16 cellular contexts compared by ENCODE assay signal in the genomic region with DNA sequence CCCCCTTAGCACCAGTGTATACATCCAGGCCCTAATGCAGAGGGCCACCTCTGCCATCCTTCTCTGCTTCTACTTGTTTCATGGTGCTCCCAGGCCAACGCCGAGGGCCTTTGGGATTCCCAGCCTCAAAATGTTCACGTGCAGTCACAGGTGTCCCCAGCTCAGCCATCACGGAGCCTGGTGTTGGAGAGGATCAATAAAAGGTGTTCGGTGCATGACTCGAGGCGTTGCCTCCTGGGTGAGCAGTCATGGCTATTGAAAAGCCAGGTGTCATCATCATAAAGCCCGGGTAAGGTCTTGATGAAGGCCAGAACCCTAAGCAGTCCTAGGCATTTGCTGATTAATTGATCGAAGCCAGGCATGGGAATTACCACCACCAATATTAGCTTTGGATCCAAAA.
DNase-seq lines count a peak whose midpoint lies in the region; ATAC-seq and TF ChIP-seq lines count a peak whose summit lies in the region.
"Had no signal": no experiment of that assay in that cellular context is flagged by ENCODE, and none has a peak within 500 bp of the region (broad histone marks: within the 10 kb centered on the region; RNA-seq: fewer than 3 reads in every experiment).

No MANE protein-coding gene starts in this region.

- H3K9me3 ChIP-seq in Panc1 (ENCODE audit: control insufficient read depth, insufficient read depth, low read depth, low read length): no peaks in the 10 kb centered on the region
- no peaks in the 10 kb centered on the region for H3K9me3 ChIP-seq in duodenal mucosa (ENCODE audit: control insufficient read depth in 1 of 2, low read length in 2 of 2)
- H3K9me3 ChIP-seq in mucosa of rectum (ENCODE audit: control insufficient read depth in 2 of 2, low read length in 2 of 2): no peaks in the 10 kb centered on the region
- no peaks in the 10 kb centered on the region for H3K9me3 ChIP-seq in thyroid gland
- no peaks in the 10 kb centered on the region for H3K9me3 ChIP-seq in CD8-positive, alpha-beta T cell (ENCODE audit: low read length)
- H3K9me3 ChIP-seq: Peyer's patch had no signal

- DNase-seq in Panc1 (ENCODE audit: low read depth, low spot score) (no peak), thyroid gland (no peak), HT-29 (ENCODE audit: low spot score) (no peak), AG08395 (ENCODE audit: low spot score) (no peak)
- DNase-seq in CD8-positive, alpha-beta T cell: no peak
- DNase-seq: activated CD4-positive, CD25-positive, alpha-beta regulatory T cell treated with anti-CD3 and anti-CD28 coated beads, Interleukin-2, amount 50 U/mL, for 72 hours; NCI-H187 treated with DMSO at 0.1 percent for 48 hours had no signal

- H3K4me1 ChIP-seq in Panc1 (ENCODE audit: control insufficient read depth, insufficient read depth, low read length) (peaks cover 40% of the 10 kb centered on the region), duodenal mucosa (ENCODE audit: control insufficient read depth in 1 of 2, insufficient read depth in 2 of 2, low read length in 2 of 2) (peaks cover 8 to 9% of the 10 kb centered on the region in 2 donors), mucosa of rectum (ENCODE audit: control insufficient read depth in 2 of 2, insufficient read depth in 2 of 2, low read length in 2 of 2) (peaks cover 0 to 4% of the 10 kb centered on the region in 2 donors), thyroid gland (peaks cover 14 to 36% of the 10 kb centered on the region in 2 donors)
- no peaks in the 10 kb centered on the region for H3K4me1 ChIP-seq in CD8-positive, alpha-beta T cell (ENCODE audit: insufficient read depth, low read length)

- intact Hi-C loops in Panc1 (cut with micrococcal nuclease; ENCODE audit: unreplicated experiment): loop anchor here (5.0 to 10.0 kb wide), 2 partner anchors 117 to 190 kb away; a partner anchor contains a TSS
- intact Hi-C loops in thyroid gland (cut with DNase I): loop anchor here (5.0 kb wide), 1 partner anchor 292 kb away; no protein-coding TSS in a partner anchor
- intact Hi-C loops in CD8-positive, alpha-beta T cell (cut with DNase I, micrococcal nuclease): loop anchor here (2.0 to 5.0 kb wide), 2 partner anchors 418 to 762 kb away; no protein-coding TSS in a partner anchor

- peak; percentile 4 for ATAC-seq in Panc1
- ATAC-seq in CD8-positive, alpha-beta T cell: no peak
- ATAC-seq in GM21515 (IDR thresholded peaks at IDR 0.05; ENCODE audit: unreplicated experiment): no peak

- no peak overlapping the region for H3K4me3 Mint-ChIP-seq in CD8-positive, alpha-beta T cell
- H3K4me3 Mint-ChIP-seq: activated naive CD4-positive, alpha-beta T cell treated with anti-CD3 and anti-CD28 coated beads, Interleukin-2, amount 10 ng/mL, durations not matched to agents 7 days and 5 days; neural progenitor cell had no signal

- CTCF ChIA-PET in Panc1 (lab: Charles Lee): interaction anchor here (0.6 to 1.7 kb wide), 6 partner anchors 18 to 291 kb away, joined by 3 to 13 read pairs (median 8); no protein-coding TSS in a partner anchor
- CTCF ChIA-PET in CD8-positive, alpha-beta T cell (lab: Charles Lee): interaction anchor here (0.9 to 3.4 kb wide), 6 partner anchors 10 to 762 kb away, joined by 3 to 16 read pairs (median 4); no protein-coding TSS in a partner anchor

- no peaks in the 10 kb centered on the region for H3K36me3 Mint-ChIP-seq in CD8-positive, alpha-beta T cell
- H3K36me3 Mint-ChIP-seq: activated naive CD4-positive, alpha-beta T cell treated with anti-CD3 and anti-CD28 coated beads, Interleukin-2, amount 10 ng/mL, durations not matched to agents 7 days and 5 days; CD14-positive monocyte; neural progenitor cell had no signal

- 85 to 89% methylated on average over 9 of the region's 9 CpGs for WGBS in thyroid gland, 2 donors

- POLR2A ChIA-PET in Panc1 (lab: Charles Lee): no interaction called here
- POLR2A ChIA-PET in CD8-positive, alpha-beta T cell (lab: Charles Lee): no interaction called here

- no peaks in the 10 kb centered on the region for H3K9me3 Mint-ChIP-seq in CD8-positive, alpha-beta T cell
- H3K9me3 Mint-ChIP-seq: activated naive CD4-positive, alpha-beta T cell treated with anti-CD3 and anti-CD28 coated beads, Interleukin-2, amount 10 ng/mL, durations not matched to agents 7 days and 5 days; CD14-positive monocyte; neural progenitor cell; T-helper 1 cell treated with Interleukin-12 subunit alpha and Interleukin-12 subunit beta and Interleukin-4 antibody, amounts not matched to agents 30 μg/mL and 1 μg/mL, for 36 hours had no signal

- H3K27me3 ChIP-seq in Panc1 (ENCODE audit: control insufficient read depth, insufficient read depth, low read length) (no peaks in the 10 kb centered on the region), duodenal mucosa (ENCODE audit: control insufficient read depth in 1 of 2, insufficient read depth in 2 of 2, low read length in 2 of 2) (no peaks in the 10 kb centered on the region), mucosa of rectum (ENCODE audit: control insufficient read depth in 2 of 2, insufficient read depth in 2 of 2, low read length in 2 of 2) (no peaks in the 10 kb centered on the region), thyroid gland (no peaks in the 10 kb centered on the region)
- no peaks in the 10 kb centered on the region for H3K27me3 ChIP-seq in CD8-positive, alpha-beta T cell (ENCODE audit: insufficient read depth, low read length)
- H3K27me3 ChIP-seq: cardiac muscle cell, neural progenitor cell, Peyer's patch had no signal

- H3K4me1 Mint-ChIP-seq in CD8-positive, alpha-beta T cell (ENCODE audit: low read depth): peaks cover 5% of the 10 kb centered on the region

- H3K27ac ChIP-seq in Panc1 (ENCODE audit: low read length): peak overlapping the region; percentile 94
- peak overlapping the region; percentile 36 for H3K27ac ChIP-seq in duodenal mucosa (ENCODE audit: low read depth, low read length)
- peak overlapping the region; percentile 5 to 23 for H3K27ac ChIP-seq in mucosa of rectum (ENCODE audit: low read depth in 2 of 2, low read length in 2 of 2)
- H3K27ac ChIP-seq in thyroid gland: peak overlapping the region in 2 of 3 donors; percentile 84
- no peak overlapping the region for H3K27ac ChIP-seq in CD8-positive, alpha-beta T cell (ENCODE audit: low read depth, low read length)
- H3K27ac ChIP-seq: cardiac muscle cell, neural progenitor cell had no signal

- TF ChIP-seq POLR2A in thyroid gland (IDR thresholded peaks at IDR 0.05): no peak

- H3K27me3 Mint-ChIP-seq in CD8-positive, alpha-beta T cell (ENCODE audit: low read depth): peaks cover 13% of the 10 kb centered on the region

- BruUV-seq in Panc1 (replicated peaks; lab: Mats Ljungman, UMichigan): no TSS peak

- H3K4me3 ChIP-seq in Panc1 (ENCODE audit: low read depth in 2 of 2, low read length in 2 of 2): no peak overlapping the region
- no peak overlapping the region for H3K4me3 ChIP-seq in duodenal mucosa (ENCODE audit: low read depth in 1 of 2, low read length in 2 of 2)
- no peak overlapping the region for H3K4me3 ChIP-seq in mucosa of rectum (ENCODE audit: low read length in 2 of 2)
- H3K4me3 ChIP-seq in thyroid gland (replicated peaks in 1 of 3): no peak overlapping the region
- H3K4me3 ChIP-seq in CD8-positive, alpha-beta T cell (ENCODE audit: low read depth, low read length): no peak overlapping the region
- H3K4me3 ChIP-seq: cardiac muscle cell, neural progenitor cell had no signal

- in situ Hi-C loops in Panc1 (cut with HindIII; ENCODE audit: low pct_unique_long_range_greater_than_20kb, low sequenced_read_pairs): no loop called here

- no peak for TF ChIP-seq CTCF in Panc1 (IDR thresholded peaks at IDR 0.05)
- no peak for TF ChIP-seq CTCF in thyroid gland (IDR thresholded peaks at IDR 0.05)
- no peak for TF ChIP-seq CTCF in CD8-positive, alpha-beta T cell (IDR thresholded peaks at IDR 0.05)

- no peaks in the 10 kb centered on the region for H3K36me3 ChIP-seq in Panc1 (ENCODE audit: control insufficient read depth, insufficient read depth, low read length)
- H3K36me3 ChIP-seq in duodenal mucosa (ENCODE audit: control insufficient read depth in 1 of 2, insufficient read depth in 2 of 2, low read length in 2 of 2): no peaks in the 10 kb centered on the region
- no peaks in the 10 kb centered on the region for H3K36me3 ChIP-seq in mucosa of rectum (ENCODE audit: control insufficient read depth in 2 of 2, insufficient read depth in 2 of 2, low read length in 2 of 2)
- no peaks in the 10 kb centered on the region for H3K36me3 ChIP-seq in thyroid gland
- no peaks in the 10 kb centered on the region for H3K36me3 ChIP-seq in CD8-positive, alpha-beta T cell (ENCODE audit: insufficient read depth, low read length)
- H3K36me3 ChIP-seq: cardiac muscle cell, neural progenitor cell, Peyer's patch had no signal

- H3K27ac Mint-ChIP-seq in CD8-positive, alpha-beta T cell: no peak overlapping the region
- H3K27ac Mint-ChIP-seq: activated naive CD4-positive, alpha-beta T cell treated with anti-CD3 and anti-CD28 coated beads, Interleukin-2, amount 10 ng/mL, durations not matched to agents 7 days and 5 days; T-helper 1 cell treated with Interleukin-12 subunit alpha and Interleukin-12 subunit beta and Interleukin-4 antibody, amounts not matched to agents 30 μg/mL and 1 μg/mL, for 36 hours had no signal

- H3K9ac ChIP-seq in duodenal mucosa (ENCODE audit: low read depth in 1 of 2, low read length in 2 of 2): no peak overlapping the region
- no peak overlapping the region for H3K9ac ChIP-seq in mucosa of rectum (ENCODE audit: low read depth in 1 of 2, low read length in 2 of 2)
- H3K9ac ChIP-seq: neural progenitor cell had no signal
